In genomic region chr17:17116406-17116805, GRCh38 we compare ENCODE assay signal across 1 cellular context.
TF ChIP-seq lines count a peak whose summit lies in the region.

No MANE protein-coding gene starts in this region.

TF ChIP-seq in GM23338, 12 proteins besides CTCF, POLR2A, EP300 and RAD21 (continued from another document):
- TF ChIP-seq ZNF462 (CRISPR knock-in tag; IDR thresholded peaks at IDR 0.05) (no peak), EZH2phosphoT487 (IDR thresholded peaks at IDR 0.05; ENCODE audit: unreplicated experiment) (no peak), EZH2 (IDR thresholded peaks at IDR 0.05; ENCODE audit: low read depth, unreplicated experiment) (no peak), POLR2AphosphoS5 (IDR thresholded peaks at IDR 0.05; ENCODE audit: low read depth) (no peak), STAT1 (IDR thresholded peaks at IDR 0.05; ENCODE audit: unreplicated experiment) (no peak)
